19 cellular contexts compared by ENCODE assay signal in genomic region chr21:27787046-27787445, GRCh38.
DNase-seq lines count a peak whose midpoint lies in the region; TF ChIP-seq lines count a peak whose summit lies in the region.
"Had no signal": no experiment of that assay in that cellular context is flagged by ENCODE, and none has a peak within 500 bp of the region (broad histone marks: within the 10 kb centered on the region; RNA-seq: fewer than 3 reads in every experiment).

No MANE protein-coding gene starts in this region.

- DNase-seq in HCEC 1CT (peak; percentile 30), SW480 (ENCODE audit: low spot score) (peak; percentile 7), fibroblast of pulmonary artery (ENCODE audit: low read depth) (peak; percentile 48), renal cortical epithelial cell (ENCODE audit: low read depth) (peak; percentile 48), GM20000 (ENCODE audit: low spot score) (no peak), Kasumi-1 (lab: John Stamatoyannopoulos, UW) (no peak), SHP77 (lab: John Stamatoyannopoulos, UW) (no peak)
- DNase-seq: BE2C; DMS79 treated with DMSO at 0.1 percent for 48 hours; Karpas-422; NCI-H1092; NCI-H1436 treated with DMSO at 0.1 percent for 48 hours; NCI-H1930; NCI-H226; NCI-H510A treated with DMSO at 0.1 percent for 48 hours; NCI-H774; NK-92 treated with Interleukin-12 subunit alpha and Interleukin-12 subunit beta, amount 100 ng/mL, for 24 hours had no signal

- TF ChIP-seq CTCF in fibroblast of pulmonary artery (IDR thresholded peaks at IDR 0.05; ENCODE audit: low read length, missing control alignments) (no peak), GM20000 (IDR thresholded peaks at IDR 0.05; ENCODE audit: extremely low read depth, missing control alignments) (no peak)

- H3K4me3 ChIP-seq in fibroblast of pulmonary artery (replicated peaks; ENCODE audit: low read depth, low read length): no peak overlapping the region
- H3K4me3 ChIP-seq: GM12878, HAP-1 had no signal

Comparison
In these comparisons a context has a peak if more than half of its experiments do, and no peak if none do; other contexts are left out.
1. DNase-seq: peak in HCEC 1CT (single experiment), SW480 (single experiment), fibroblast of pulmonary artery (single experiment) and renal cortical epithelial cell (single experiment); none in GM20000 (single experiment), Kasumi-1 (0 of 2) and SHP77 (0 of 2).